In the genomic region with DNA sequence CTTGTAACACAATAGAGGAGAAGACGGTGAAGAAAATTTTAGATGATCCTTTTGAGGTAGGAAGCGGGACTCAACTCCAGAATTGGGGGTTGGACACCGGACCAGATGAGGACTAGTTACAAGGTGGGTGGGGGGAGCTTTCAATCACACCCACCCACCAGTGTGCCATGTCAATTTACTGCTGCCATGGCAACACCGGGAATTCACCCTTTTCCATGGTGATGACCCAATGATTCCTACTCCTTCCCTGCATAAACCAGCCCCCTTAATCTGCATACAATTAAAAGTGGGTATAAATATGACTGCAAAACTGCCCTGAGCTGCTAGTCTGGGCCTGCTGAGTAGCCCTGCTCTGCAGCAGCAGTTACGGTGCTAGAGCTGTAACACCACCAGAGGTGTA, we compare ENCODE assay signal across 41 cellular contexts. TPM values are rescaled to one million over a fixed set of nuclear protein-coding genes. Genes with fewer than 3 reads are reported as not detected.
"Had no signal": no experiment of that assay in that cellular context is flagged by ENCODE, and none has a peak within 500 bp of the region (broad histone marks: within the 10 kb centered on the region; RNA-seq: fewer than 3 reads in every experiment).

No MANE protein-coding gene starts in this region.

- H3K4me3 Mint-ChIP-seq: activated B cell treated with CpG ODN at 0.5 μM for 24 hours; activated CD4-positive, alpha-beta memory T cell treated with anti-CD3 and anti-CD28 coated beads for 36 hours; activated CD4-positive, alpha-beta T cell treated with anti-CD3 and anti-CD28 coated beads, Interleukin-2, amount 10 ng/mL, durations not matched to agents 24 days and 14 days; activated CD8-positive, alpha-beta T cell treated with anti-CD3 and anti-CD28 coated beads for 36 hours; activated naive CD4-positive, alpha-beta T cell treated with anti-CD3 and anti-CD28 coated beads for 36 hours; activated naive CD8-positive, alpha-beta T cell treated with anti-CD3 and anti-CD28 coated beads for 36 hours; activated T-helper 1 cell treated with anti-CD3 and anti-CD28 coated beads, Interleukin-12 subunit alpha, Interleukin-12 subunit beta, Interleukin-2, Interleukin-4 antibody, amounts not matched to agents 30 ng/mL and 10 ng/mL and 1 ng/mL, durations not matched to agents 14 hours and 24 hours and 36 hours; activated T-helper 17 cell treated with anti-CD3 and anti-CD28 coated beads, Interleukin-2, amount 50 U/mL, for 72 hours; central memory CD8-positive, alpha-beta T cell; T-helper 1 cell treated with Interleukin-12 subunit alpha and Interleukin-12 subunit beta and Interleukin-4 antibody, amounts not matched to agents 30 μg/mL and 1 μg/mL, for 36 hours; T-helper 2 cell treated with Interferon-gamma antibody and Interleukin-4, amounts not matched to agents 5 μg/mL and 100 μg/mL, for 36 hours had no signal

- H3K4me1 ChIP-seq: adrenal gland, body of pancreas, breast epithelium had no signal

- H3K27me3 Mint-ChIP-seq: activated naive CD8-positive, alpha-beta T cell treated with anti-CD3 and anti-CD28 coated beads for 36 hours had no signal

- H3K36me3 Mint-ChIP-seq: activated CD4-positive, alpha-beta memory T cell treated with anti-CD3 and anti-CD28 coated beads for 36 hours; activated naive CD4-positive, alpha-beta T cell treated with anti-CD3 and anti-CD28 coated beads, Interleukin-2, amount 50 U/mL, for 72 hours; activated naive CD8-positive, alpha-beta T cell treated with anti-CD3 and anti-CD28 coated beads for 36 hours had no signal

- H3K9me3 Mint-ChIP-seq: activated B cell treated with CpG ODN at 0.5 μM for 24 hours; activated CD4-positive, alpha-beta memory T cell treated with anti-CD3 and anti-CD28 coated beads for 36 hours; activated CD4-positive, alpha-beta T cell treated with anti-CD3 and anti-CD28 coated beads, Interleukin-2, amount 10 ng/mL, durations not matched to agents 24 days and 14 days; activated CD8-positive, alpha-beta T cell treated with anti-CD3 and anti-CD28 coated beads for 36 hours; activated naive CD4-positive, alpha-beta T cell treated with anti-CD3 and anti-CD28 coated beads for 36 hours; activated naive CD4-positive, alpha-beta T cell treated with anti-CD3 and anti-CD28 coated beads, Interleukin-2, amount 50 U/mL, for 72 hours; activated naive CD8-positive, alpha-beta T cell treated with anti-CD3 and anti-CD28 coated beads for 36 hours; activated T-helper 1 cell treated with anti-CD3 and anti-CD28 coated beads, Interleukin-12 subunit alpha, Interleukin-12 subunit beta, Interleukin-2, Interleukin-4 antibody, amounts not matched to agents 30 ng/mL and 10 ng/mL and 1 ng/mL, durations not matched to agents 14 hours and 24 hours and 36 hours; activated T-helper 17 cell treated with anti-CD3 and anti-CD28 coated beads, Interleukin-2, amount 50 U/mL, for 72 hours; central memory CD8-positive, alpha-beta T cell; T-helper 1 cell treated with Interleukin-12 subunit alpha and Interleukin-12 subunit beta and Interleukin-4 antibody, amounts not matched to agents 30 μg/mL and 1 μg/mL, for 36 hours; T-helper 2 cell treated with Interferon-gamma antibody and Interleukin-4, amounts not matched to agents 5 μg/mL and 100 μg/mL, for 36 hours had no signal

- H3K27ac ChIP-seq: adrenal gland, body of pancreas, brain microvascular endothelial cell, breast epithelium, cardiac muscle cell, VCaP had no signal

- FAIRE-seq: astrocyte, TTC549 had no signal

- ATAC-seq: activated CD8-positive, alpha-beta T cell treated with anti-CD3 and anti-CD28 coated beads for 36 hours; activated naive CD4-positive, alpha-beta T cell treated with anti-CD3 and anti-CD28 coated beads, Interleukin-2, amount 50 U/mL, for 72 hours; activated T-helper 17 cell treated with anti-CD3 and anti-CD28 coated beads, Interleukin-2, amount 50 U/mL, for 72 hours; body of pancreas had no signal

- H3K36me3 ChIP-seq: adrenal gland, brain microvascular endothelial cell, breast epithelium, cardiac muscle cell had no signal

- H3K27me3 ChIP-seq: adrenal gland, body of pancreas, brain microvascular endothelial cell, cardiac muscle cell had no signal

- H3K4me1 Mint-ChIP-seq: activated B cell treated with CpG ODN at 0.5 μM for 24 hours; activated naive CD8-positive, alpha-beta T cell treated with anti-CD3 and anti-CD28 coated beads for 36 hours; activated T-helper 17 cell treated with anti-CD3 and anti-CD28 coated beads, Interleukin-2, amount 50 U/mL, for 72 hours; central memory CD8-positive, alpha-beta T cell had no signal

- H3K9me3 ChIP-seq: adrenal gland, body of pancreas, breast epithelium had no signal

- H3K4me3 ChIP-seq: adrenal gland, body of pancreas, breast epithelium, cardiac muscle cell had no signal

- H3K27ac Mint-ChIP-seq: activated B cell treated with CpG ODN at 0.5 μM for 24 hours; activated CD4-positive, alpha-beta memory T cell treated with anti-CD3 and anti-CD28 coated beads for 36 hours; activated CD4-positive, alpha-beta T cell treated with anti-CD3 and anti-CD28 coated beads, Interleukin-2, amount 10 ng/mL, durations not matched to agents 24 days and 14 days; activated CD8-positive, alpha-beta T cell treated with anti-CD3 and anti-CD28 coated beads for 36 hours; activated naive CD4-positive, alpha-beta T cell treated with anti-CD3 and anti-CD28 coated beads for 36 hours; activated naive CD4-positive, alpha-beta T cell treated with anti-CD3 and anti-CD28 coated beads, Interleukin-2, amount 50 U/mL, for 72 hours; activated naive CD8-positive, alpha-beta T cell treated with anti-CD3 and anti-CD28 coated beads for 36 hours; activated T-helper 1 cell treated with anti-CD3 and anti-CD28 coated beads, Interleukin-12 subunit alpha, Interleukin-12 subunit beta, Interleukin-2, Interleukin-4 antibody, amounts not matched to agents 30 ng/mL and 10 ng/mL and 1 ng/mL, durations not matched to agents 14 hours and 24 hours and 36 hours; activated T-helper 17 cell treated with anti-CD3 and anti-CD28 coated beads, Interleukin-2, amount 50 U/mL, for 72 hours; T-helper 1 cell treated with Interleukin-12 subunit alpha and Interleukin-12 subunit beta and Interleukin-4 antibody, amounts not matched to agents 30 μg/mL and 1 μg/mL, for 36 hours; T-helper 2 cell treated with Interferon-gamma antibody and Interleukin-4, amounts not matched to agents 5 μg/mL and 100 μg/mL, for 36 hours had no signal

- DNase-seq: activated B cell treated with CpG ODN at 0.5 μM for 24 hours; activated CD4-positive, alpha-beta memory T cell treated with anti-CD3 and anti-CD28 coated beads for 36 hours; activated CD4-positive, alpha-beta T cell treated with anti-CD3 and anti-CD28 coated beads for 4 hours; activated CD4-positive, alpha-beta T cell treated with anti-CD3 and anti-CD28 coated beads, Interleukin-2, amount 10 ng/mL, durations not matched to agents 24 days and 14 days; activated CD4-positive, alpha-beta T cell treated with anti-CD3 and anti-CD28 coated beads, Interleukin-2, amount 50 U/mL, for 1 hour; activated CD4-positive, alpha-beta T cell treated with anti-CD3 and anti-CD28 coated beads, Interleukin-2, amount 50 U/mL, for 4 hours; activated CD4-positive, CD25-positive, alpha-beta regulatory T cell treated with anti-CD3 and anti-CD28 coated beads, Interleukin-2, amount 50 U/mL, for 72 hours; activated CD8-positive, alpha-beta memory T cell treated with anti-CD3 and anti-CD28 coated beads, Interleukin-2, amount 50 U/mL, for 4 hours; activated CD8-positive, alpha-beta T cell treated with anti-CD3 and anti-CD28 coated beads for 36 hours; activated effector memory CD4-positive, alpha-beta T cell treated with anti-CD3 and anti-CD28 coated beads, Interleukin-2, amount 50 U/mL, for 16 hours; activated gamma-delta T cell treated with Interleukin-2 at 50 U/mL for 16 hours; activated naive CD4-positive, alpha-beta T cell; activated naive CD4-positive, alpha-beta T cell treated with anti-CD3 and anti-CD28 coated beads for 36 hours; activated naive CD4-positive, alpha-beta T cell treated with anti-CD3 and anti-CD28 coated beads, Interleukin-2, amount 50 U/mL, for 16 hours; activated naive CD8-positive, alpha-beta T cell treated with anti-CD3 and anti-CD28 coated beads for 36 hours; activated T-cell treated with anti-CD3 and anti-CD28 coated beads for 4 hours; activated T-cell treated with anti-CD3 and anti-CD28 coated beads, Interleukin-2, amount 50 U/mL, for 1 hour; activated T-cell treated with anti-CD3 and anti-CD28 coated beads, Interleukin-2, amount 50 U/mL, for 48 hours; adrenal gland; amniotic stem cell; aorta; body of pancreas; brain microvascular endothelial cell; caudate nucleus; cerebellar nuclear complex; T-helper 1 cell; T-helper 2 cell; T-helper 9 cell had no signal

RNA-seq across cellular contexts. Expression of gene RAD21L1, which starts 14.7 kb away (rescaled TPM):
- total RNA-seq: activated B cell treated with CpG ODN at 0.5 μM for 24 hours; activated CD4-positive, alpha-beta memory T cell treated with anti-CD3 and anti-CD28 coated beads for 36 hours; activated CD4-positive, alpha-beta T cell treated with anti-CD3 and anti-CD28 coated beads, Interleukin-2, amount 10 ng/mL, durations not matched to agents 24 days and 14 days; activated CD8-positive, alpha-beta memory T cell treated with anti-CD3 and anti-CD28 coated beads for 36 hours; activated naive CD4-positive, alpha-beta T cell treated with anti-CD3 and anti-CD28 coated beads for 36 hours; activated naive CD8-positive, alpha-beta T cell treated with anti-CD3 and anti-CD28 coated beads for 36 hours; activated T-helper 1 cell treated with anti-CD3 and anti-CD28 coated beads, Interleukin-12 subunit alpha, Interleukin-12 subunit beta, Interleukin-2, Interleukin-4 antibody, amounts not matched to agents 30 ng/mL and 10 ng/mL and 1 ng/mL, durations not matched to agents 14 hours and 24 hours and 36 hours; activated T-helper 17 cell treated with anti-CD3 and anti-CD28 coated beads, Interleukin-2, amount 50 U/mL, for 72 hours; adrenal gland; aorta; astrocyte; body of pancreas; breast epithelium; chondrocyte had no signal
- polyA plus RNA-seq: aorta had no signal

RNA-seq across cellular contexts. Expression of gene C20orf202, which starts 37.3 kb away (rescaled TPM):
- total RNA-seq: activated B cell treated with CpG ODN at 0.5 μM for 24 hours; activated CD4-positive, alpha-beta memory T cell treated with anti-CD3 and anti-CD28 coated beads for 36 hours; activated CD4-positive, alpha-beta T cell treated with anti-CD3 and anti-CD28 coated beads, Interleukin-2, amount 10 ng/mL, durations not matched to agents 24 days and 14 days; activated CD8-positive, alpha-beta memory T cell treated with anti-CD3 and anti-CD28 coated beads for 36 hours; activated CD8-positive, alpha-beta T cell treated with anti-CD3 and anti-CD28 coated beads for 36 hours; activated naive CD4-positive, alpha-beta T cell treated with anti-CD3 and anti-CD28 coated beads for 36 hours; activated naive CD8-positive, alpha-beta T cell treated with anti-CD3 and anti-CD28 coated beads for 36 hours; activated T-helper 1 cell treated with anti-CD3 and anti-CD28 coated beads, Interleukin-12 subunit alpha, Interleukin-12 subunit beta, Interleukin-2, Interleukin-4 antibody, amounts not matched to agents 30 ng/mL and 10 ng/mL and 1 ng/mL, durations not matched to agents 14 hours and 24 hours and 36 hours; activated T-helper 17 cell treated with anti-CD3 and anti-CD28 coated beads, Interleukin-2, amount 50 U/mL, for 72 hours; astrocyte; body of pancreas; chondrocyte had no signal

RNA-seq across cellular contexts. Expression of gene TMEM74B, which starts 55.8 kb away (rescaled TPM):
- total RNA-seq: body of pancreas had no signal
